7 cellular contexts compared by ENCODE assay signal in the genomic region with DNA sequence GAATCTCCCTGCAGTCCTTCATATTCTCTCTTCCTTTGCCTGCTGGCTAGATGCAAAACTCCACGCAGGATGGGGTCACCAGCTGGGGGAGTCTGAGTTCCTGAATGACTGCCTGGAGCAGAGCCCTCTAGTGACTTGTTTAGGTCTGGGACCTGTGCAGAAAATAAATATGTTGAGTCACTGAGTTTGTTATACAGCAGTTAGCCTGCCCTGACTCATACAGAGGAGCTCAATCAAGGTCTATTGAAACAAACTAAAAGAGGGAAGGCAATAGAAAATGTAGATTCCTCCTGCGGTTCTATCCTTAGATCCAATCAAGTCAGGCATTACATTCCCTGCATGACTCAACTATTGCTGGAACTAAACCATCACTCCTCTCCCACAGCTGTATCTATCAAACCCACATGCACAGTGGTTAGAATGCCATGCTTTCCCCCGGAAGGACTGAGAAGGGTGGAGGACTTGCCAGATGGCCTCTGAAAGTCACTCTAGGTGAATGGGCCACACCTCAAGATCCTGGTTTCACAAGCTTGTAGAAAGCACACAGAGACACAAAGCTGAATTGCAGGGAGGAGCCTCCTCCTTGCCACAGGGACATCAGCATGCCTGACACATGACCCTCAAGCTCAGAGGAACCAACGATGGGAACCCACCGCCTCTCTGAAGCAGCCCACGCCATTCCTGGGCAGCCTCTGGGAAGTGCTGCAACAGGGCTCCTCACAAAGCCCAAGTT.
A peak's percentile ranks its signal among the peaks of the same experiment; 100 is the strongest.
DNase-seq lines count a peak whose midpoint lies in the region; TF ChIP-seq lines count a peak whose summit lies in the region.

No MANE protein-coding gene starts in this region.

- DNase-seq in GM12864 (ENCODE audit: low read depth) (no peak), astrocyte of the spinal cord (ENCODE audit: low read depth, low spot score) (peak; percentile 96), osteoblast (ENCODE audit: insufficient read length, low spot score, missing footprints) (peak; percentile 98), NCI-H1694 (lab: John Stamatoyannopoulos, UW) (no peak), iPS-NIHi11 (ENCODE audit: low spot score) (no peak)
- no peak for DNase-seq in activated CD4-positive, alpha-beta T cell treated with anti-CD3 and anti-CD28 coated beads for 4 hours

- no peaks in the 10 kb centered on the region for H3F3A ChIP-seq in Loucy (ENCODE audit: low read depth)

- H2AFZ ChIP-seq in Loucy (ENCODE audit: low read length) (no peak overlapping the region), osteoblast (ENCODE audit: low read length) (no peak overlapping the region)

- H3K9me3 ChIP-seq in Loucy (ENCODE audit: insufficient read depth, low read depth, low read length), result no peaks in the 10 kb centered on the region
- no peaks in the 10 kb centered on the region for H3K9me3 ChIP-seq in osteoblast (ENCODE audit: low read depth, low read length)

- no peaks in the 10 kb centered on the region for H4K20me1 ChIP-seq in Loucy (ENCODE audit: insufficient read depth, low read length, poor library complexity, severe bottlenecking)
- peaks cover 4% of the 10 kb centered on the region for H4K20me1 ChIP-seq in osteoblast (ENCODE audit: insufficient read depth, low read length)

- H3K27ac ChIP-seq in osteoblast (ENCODE audit: low read depth, low read length), result peak overlapping the region; percentile 22

- no peaks in the 10 kb centered on the region for H3K9me2 ChIP-seq in Loucy (replicated peaks; ENCODE audit: low read depth, low read length)

- H3K4me1 ChIP-seq in Loucy (ENCODE audit: insufficient read depth, low read length, poor library complexity, severe bottlenecking) (peaks cover 6% of the 10 kb centered on the region), osteoblast (ENCODE audit: insufficient read depth, low read length) (peaks cover 12% of the 10 kb centered on the region)

- in situ Hi-C loops in astrocyte of the spinal cord (cut with HindIII; ENCODE audit: low sequenced_read_pairs), result no loop called here

- H3K79me2 ChIP-seq in Loucy (ENCODE audit: insufficient read depth, low read length), result no peaks in the 10 kb centered on the region
- H3K79me2 ChIP-seq in osteoblast (ENCODE audit: insufficient read depth, low read length), result no peaks in the 10 kb centered on the region

- H3K4me3 ChIP-seq in GM12864 (ENCODE audit: low read depth, low read length), result no peak overlapping the region
- no peak overlapping the region for H3K4me3 ChIP-seq in Loucy (ENCODE audit: low read length, poor library complexity, severe bottlenecking)
- H3K4me3 ChIP-seq in astrocyte of the spinal cord (ENCODE audit: low read depth, low read length), result no peak overlapping the region
- no peak overlapping the region for H3K4me3 ChIP-seq in osteoblast (ENCODE audit: insufficient read depth, low read length)

- H3K36me3 ChIP-seq in Loucy (ENCODE audit: insufficient read depth, low read length), result no peaks in the 10 kb centered on the region; the same call in 1 of the 2 replicates
- no peaks in the 10 kb centered on the region for H3K36me3 ChIP-seq in osteoblast (ENCODE audit: insufficient read depth, low read length)

- H3K9ac ChIP-seq in Loucy (ENCODE audit: low read depth, low read length, poor library complexity, severe bottlenecking), result no peak overlapping the region

- TF ChIP-seq CTCF in GM12864 (IDR thresholded peaks at IDR 0.05; ENCODE audit: low read depth, low read length, missing control alignments) (peak; percentile 37), Loucy (conservative IDR thresholded peaks at IDR 0.05; ENCODE audit: low read length) (peak; percentile 71), astrocyte of the spinal cord (IDR thresholded peaks at IDR 0.05; ENCODE audit: low read depth, low read length) (peak; percentile 57), osteoblast (IDR thresholded peaks at IDR 0.05; ENCODE audit: extremely low read depth, low read depth, low read length) (peak; percentile 61)

- H3K4me2 ChIP-seq in Loucy (ENCODE audit: low read depth, low read length, poor library complexity, severe bottlenecking), result no peak overlapping the region
- no peak overlapping the region for H3K4me2 ChIP-seq in osteoblast (ENCODE audit: insufficient read depth, low read length)

- H3K27me3 ChIP-seq in Loucy (ENCODE audit: insufficient read depth, low read length, poor library complexity, severe bottlenecking) (no peaks in the 10 kb centered on the region), osteoblast (ENCODE audit: insufficient read depth, low read length) (no peaks in the 10 kb centered on the region)

Comparison
In these comparisons a context has a peak if more than half of its experiments do, and no peak if none do; other contexts are left out.
1. DNase-seq: peak in astrocyte of the spinal cord (single experiment) and osteoblast (single experiment); none in GM12864 (single experiment), NCI-H1694 (single experiment), iPS-NIHi11 (single experiment) and activated CD4-positive, alpha-beta T cell treated with anti-CD3 and anti-CD28 coated beads for 4 hours (0 of 2).
2. Peak in every context shown above with its lines, with median percentiles within 50 percentile points of each other: CTCF ChIP-seq.